ENCODE assay signal across 8 cellular contexts in genomic region chr20:43681468-43681942, GRCh38. TPM values are rescaled to one million over a fixed set of nuclear protein-coding genes. Genes with fewer than 3 reads are reported as not detected.
DNase-seq lines count a peak whose midpoint lies in the region; ATAC-seq lines count a peak whose summit lies in the region.

No MANE protein-coding gene starts in this region.

- H3K9ac ChIP-seq in mucosa of rectum (ENCODE audit: low read depth in 1 of 2, low read length in 2 of 2), result peak overlapping the region in 1 of 2 donors; percentile 32

- H3K27ac ChIP-seq in mucosa of rectum (ENCODE audit: low read depth in 2 of 2, low read length in 2 of 2), result peak overlapping the region; percentile 61 to 83

- ATAC-seq in Right ventricle myocardium inferior (peak; percentile 79), HG02870 (IDR thresholded peaks at IDR 0.05; ENCODE audit: unreplicated experiment) (peak; percentile 12)

- no peaks in the 10 kb centered on the region for H3K9me3 ChIP-seq in mucosa of rectum (ENCODE audit: control insufficient read depth in 2 of 2, low read length in 2 of 2)

- H3K4me3 ChIP-seq in mucosa of rectum (ENCODE audit: low read length in 2 of 2), result peak overlapping the region; percentile 5 to 50

- H3K36me3 ChIP-seq in mucosa of rectum (ENCODE audit: control insufficient read depth in 2 of 2, insufficient read depth in 2 of 2, low read length in 2 of 2), result no peaks in the 10 kb centered on the region

- DNase-seq in Right ventricle myocardium inferior (ENCODE audit: missing footprints) (no peak), cardiac septum (ENCODE audit: low spot score) (no peak), NCI-H510A (lab: John Stamatoyannopoulos, UW) (peak; percentile 90), OCI-M2 (lab: John Stamatoyannopoulos, UW; ENCODE audit: unreplicated experiment) (no peak), amniotic stem cell (lab: John Stamatoyannopoulos, UW) (no peak)
- no peak for DNase-seq in activated CD8-positive, alpha-beta memory T cell treated with anti-CD3 and anti-CD28 coated beads for 24 hours

- intact Hi-C loops in Right ventricle myocardium inferior (cut with DNase I), result no loop called here
- intact Hi-C loops in cardiac septum (cut with DNase I), result no loop called here

- H3K27me3 ChIP-seq in mucosa of rectum (ENCODE audit: control insufficient read depth in 2 of 2, insufficient read depth in 2 of 2, low read length in 2 of 2), result no peaks in the 10 kb centered on the region

- no peaks in the 10 kb centered on the region for H3K4me1 ChIP-seq in mucosa of rectum (ENCODE audit: control insufficient read depth in 2 of 2, insufficient read depth in 2 of 2, low read length in 2 of 2)

RNA-seq across cellular contexts. Expression of gene MYBL2, which starts 14.6 kb away (rescaled TPM):
- 1.4 TPM for total RNA-seq in Right ventricle myocardium inferior
- 0.13 TPM for total RNA-seq in cardiac septum

RNA-seq across cellular contexts. Expression of gene GTSF1L, which starts 45.3 kb away (rescaled TPM):
- not detected for total RNA-seq in Right ventricle myocardium inferior
- not detected for total RNA-seq in cardiac septum
